Comparison of ENCODE assay signal across 9 cellular contexts in the genomic region with DNA sequence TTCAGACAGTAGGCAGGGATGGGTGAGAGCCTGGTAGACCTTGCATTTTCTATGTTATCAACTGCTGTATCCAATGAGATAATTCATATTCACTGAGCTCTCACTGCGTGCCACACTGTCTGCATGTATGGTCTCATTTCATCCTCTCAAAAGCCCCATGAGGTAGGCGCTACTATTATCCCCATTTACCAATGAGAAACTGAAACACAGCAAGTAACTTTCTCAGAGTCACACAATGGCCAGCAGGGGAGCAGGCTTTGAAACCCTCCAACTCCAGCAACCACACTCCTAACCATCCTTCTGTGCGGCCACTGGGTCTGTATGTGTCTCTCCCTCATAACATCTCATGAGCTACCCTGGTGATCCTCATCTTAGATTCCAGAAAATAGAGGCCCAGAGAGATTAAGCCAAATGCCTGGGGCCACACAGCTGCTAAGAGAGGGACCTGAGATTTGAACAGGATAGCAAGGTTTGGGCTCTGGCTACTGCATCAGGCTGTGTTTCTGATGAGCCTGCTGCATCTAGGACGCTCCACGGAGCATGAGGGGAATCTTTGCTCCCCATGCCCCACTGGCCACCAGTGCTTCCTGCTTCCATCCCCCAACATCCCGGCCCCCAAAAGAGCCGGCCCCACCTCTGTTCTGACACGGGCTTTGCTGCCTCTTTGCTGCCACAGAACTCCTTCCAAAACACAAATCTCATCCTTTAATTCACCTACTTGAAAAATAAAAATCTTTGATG. TPM values are rescaled to one million over a fixed set of nuclear protein-coding genes. Genes with fewer than 3 reads are reported as not detected.
DNase-seq lines count a peak whose midpoint lies in the region; ATAC-seq lines count a peak whose summit lies in the region.
"Had no signal": no experiment of that assay in that cellular context is flagged by ENCODE, and none has a peak within 500 bp of the region (broad histone marks: within the 10 kb centered on the region; RNA-seq: fewer than 3 reads in every experiment).

No MANE protein-coding gene starts in this region.

- H3K4me1 Mint-ChIP-seq in activated naive CD8-positive, alpha-beta T cell treated with anti-CD3 and anti-CD28 coated beads for 36 hours = peaks cover 49% of the 10 kb centered on the region

- H3K9ac ChIP-seq in Karpas-422 (ENCODE audit: low read length) = no peak overlapping the region

- no peak overlapping the region for H3K27ac ChIP-seq in Karpas-422 (ENCODE audit: low read length)

- H3K4me3 Mint-ChIP-seq in activated naive CD8-positive, alpha-beta T cell treated with anti-CD3 and anti-CD28 coated beads for 36 hours = peak overlapping the region; percentile 99

- H3K36me3 ChIP-seq in Karpas-422 (ENCODE audit: insufficient read depth, low read length) = no peaks in the 10 kb centered on the region

- peak; percentile 60 for DNase-seq in Karpas-422
- peak; percentile 74 for DNase-seq in activated naive CD8-positive, alpha-beta T cell treated with anti-CD3 and anti-CD28 coated beads for 36 hours
- peak; percentile 59 to 69 for DNase-seq in stimulated activated CD4-positive, alpha-beta T cell treated with anti-CD3 and anti-CD28 coated beads, Interleukin-2, amount 100 ng/mL, for 24 hours
- DNase-seq in GDM1 (lab: John Stamatoyannopoulos, UW) = no peak
- no peak for DNase-seq in NCI-H1105 (lab: John Stamatoyannopoulos, UW)
- no peak for DNase-seq in inferior parietal cortex (ENCODE audit: extremely low spot score)
- DNase-seq in COLO829 (ENCODE audit: low spot score) = no peak

- no peaks in the 10 kb centered on the region for H3K79me2 ChIP-seq in Karpas-422 (ENCODE audit: low read length)

- H3K36me3 Mint-ChIP-seq in activated naive CD8-positive, alpha-beta T cell treated with anti-CD3 and anti-CD28 coated beads for 36 hours = peaks cover 80% of the 10 kb centered on the region

- H2AFZ ChIP-seq in Karpas-422 (ENCODE audit: low read length) = no peak overlapping the region

- H3K9me3 ChIP-seq in Karpas-422 (ENCODE audit: low read length) = no peaks in the 10 kb centered on the region

- H4K20me1 ChIP-seq in Karpas-422 (ENCODE audit: insufficient read depth, low read depth, low read length) = no peaks in the 10 kb centered on the region

- peak; percentile 30 for ATAC-seq in GM18870 (IDR thresholded peaks at IDR 0.05; ENCODE audit: unreplicated experiment)

- H3K4me2 ChIP-seq in Karpas-422 (ENCODE audit: low read depth, low read length, poor library complexity, severe bottlenecking) = no peak overlapping the region

- H3K9me3 Mint-ChIP-seq in activated naive CD8-positive, alpha-beta T cell treated with anti-CD3 and anti-CD28 coated beads for 36 hours = no peaks in the 10 kb centered on the region

- peak overlapping the region; percentile 100 for H3K27ac Mint-ChIP-seq in activated naive CD8-positive, alpha-beta T cell treated with anti-CD3 and anti-CD28 coated beads for 36 hours

- H3K9me2 ChIP-seq in Karpas-422 (replicated peaks; ENCODE audit: insufficient read depth, low read length) = no peaks in the 10 kb centered on the region

- H3K4me3 ChIP-seq in Karpas-422 (ENCODE audit: low read length) = no peak overlapping the region

- H3K4me1 ChIP-seq in Karpas-422 (ENCODE audit: low read length) = peaks cover 7% of the 10 kb centered on the region

- no peaks in the 10 kb centered on the region for H3K27me3 Mint-ChIP-seq in activated naive CD8-positive, alpha-beta T cell treated with anti-CD3 and anti-CD28 coated beads for 36 hours

- no peaks in the 10 kb centered on the region; the same call in 1 of the 2 replicates for H3K27me3 ChIP-seq in Karpas-422 (ENCODE audit: low read length)

RNA-seq across cellular contexts. Expression of a gene that starts 3.2 kb away (rescaled TPM):
- total RNA-seq in Karpas-422 (2014; rRNA removed; shearing (Covaris generic); ENCODE audit: low replicate concordance) = not detected in 2 replicates
- 100 to 1,000 TPM; 260 to 274 TPM for total RNA-seq in activated naive CD8-positive, alpha-beta T cell treated with anti-CD3 and anti-CD28 coated beads for 36 hours
- total RNA-seq: NCI-H460 had no signal

Comparison
In these comparisons a context has a peak if more than half of its experiments do, and no peak if none do; other contexts are left out.
1. DNase-seq: peak in Karpas-422 (single experiment), activated naive CD8-positive, alpha-beta T cell treated with anti-CD3 and anti-CD28 coated beads for 36 hours (single experiment) and stimulated activated CD4-positive, alpha-beta T cell treated with anti-CD3 and anti-CD28 coated beads, Interleukin-2, amount 100 ng/mL, for 24 hours (2 of 2); none in GDM1 (single experiment), NCI-H1105 (single experiment), inferior parietal cortex (single experiment) and COLO829 (single experiment).
2. RNA of a gene that starts 3.2 kb away (total RNA-seq): 260 to 274 TPM in activated naive CD8-positive, alpha-beta T cell treated with anti-CD3 and anti-CD28 coated beads for 36 hours; not detected in Karpas-422; every median in the first group is over 100 times any median in the second.